Comparison of ENCODE assay signal across 24 cellular contexts in genomic region chrX:137353404-137353803, GRCh38.
"Had no signal": no experiment of that assay in that cellular context is flagged by ENCODE, and none has a peak within 500 bp of the region (broad histone marks: within the 10 kb centered on the region; RNA-seq: fewer than 3 reads in every experiment).

No MANE protein-coding gene starts in this region.

- ATAC-seq: gastroesophageal sphincter; left colon; left ventricle myocardium superior; natural killer cell treated with Interleukin-12 subunit alpha and Interleukin-12 subunit beta and Interleukin-15 and Interleukin-18, amount 100 ng/mL, for 72 hours; stimulated activated effector memory CD8-positive, alpha-beta T cell treated with anti-CD3 and anti-CD28 coated beads, Interleukin-12 subunit alpha, Interleukin-12 subunit beta, amount 100 ng/mL, for 72 hours; stimulated activated naive CD8-positive, alpha-beta T cell treated with anti-CD3 and anti-CD28 coated beads, Interleukin-15, Interleukin-2, amounts not matched to agents 100 U/mL and 50 U/mL, for 24 hours had no signal

- H3K27ac ChIP-seq: esophagus squamous epithelium, gastroesophageal sphincter, hepatocyte, neural progenitor cell, ovary, right atrium auricular region, sigmoid colon, skin epidermis, suprapubic skin, thyroid gland had no signal

- H3K4me1 ChIP-seq: esophagus squamous epithelium, gastroesophageal sphincter, neural progenitor cell, right atrium auricular region, sigmoid colon, suprapubic skin, thyroid gland had no signal

- H3K36me3 ChIP-seq: esophagus squamous epithelium, gastroesophageal sphincter, neural progenitor cell, ovary, right atrium auricular region, sigmoid colon, suprapubic skin, thyroid gland had no signal

- H3K4me3 ChIP-seq: esophagus squamous epithelium, gastroesophageal sphincter, hepatocyte, lung, neural progenitor cell, ovary, right atrium auricular region, sigmoid colon, skin epidermis, suprapubic skin, thyroid gland had no signal

- H3K9me3 ChIP-seq: esophagus squamous epithelium, gastroesophageal sphincter, ovary, right atrium auricular region, sigmoid colon, suprapubic skin, thyroid gland had no signal

- DNase-seq: dermis blood vessel endothelial cell; esophagus squamous epithelium; foreskin fibroblast; left colon; left ventricle myocardium superior; mesenchymal stem cell; midbrain; nucleus accumbens; ovary; sigmoid colon; stimulated activated CD4-positive, alpha-beta T cell treated with anti-CD3 and anti-CD28 coated beads, Interleukin-4, amount 100 ng/mL, for 1 hour; stimulated activated CD8-positive, alpha-beta memory T cell treated with anti-CD3 and anti-CD28 coated beads, Interleukin-4, amount 100 ng/mL, for 48 hours; stimulated activated naive CD8-positive, alpha-beta T cell treated with anti-CD3 and anti-CD28 coated beads, Interleukin-15, Interleukin-2, amounts not matched to agents 100 U/mL and 50 U/mL, for 24 hours; thyroid gland had no signal

- FAIRE-seq: urothelium cell line had no signal

- H3K27me3 ChIP-seq: esophagus squamous epithelium, gastroesophageal sphincter, hepatocyte, neural progenitor cell, ovary, right atrium auricular region, sigmoid colon, suprapubic skin, thyroid gland had no signal
